8 cellular contexts compared by ENCODE assay signal in genomic region chr18:13611616-13612110, GRCh38.
A peak's percentile ranks its signal among the peaks of the same experiment; 100 is the strongest.
DNase-seq lines count a peak whose midpoint lies in the region; ATAC-seq and TF ChIP-seq lines count a peak whose summit lies in the region.

No MANE protein-coding gene starts in this region.

- no peaks in the 10 kb centered on the region for H3K27me3 Mint-ChIP-seq in T-helper 2 cell treated with Interferon-gamma antibody and Interleukin-4, amounts not matched to agents 5 μg/mL and 100 μg/mL, for 36 hours (ENCODE audit: low read depth)

- H2BK12ac ChIP-seq in neuronal stem cell (ENCODE audit: low read length) = no peak overlapping the region

- H4K91ac ChIP-seq in neuronal stem cell (ENCODE audit: low read depth, low read length, poor library complexity) = no peak overlapping the region

- H4K8ac ChIP-seq in neuronal stem cell (ENCODE audit: low read depth, low read length) = no peak overlapping the region

- H3K36me3 ChIP-seq in neuronal stem cell (replicated peaks in 1 of 2; ENCODE audit: control insufficient read depth in 2 of 2, insufficient read depth in 2 of 2, low read length in 2 of 2) = no peaks in the 10 kb centered on the region

- H3K4me1 Mint-ChIP-seq in T-helper 2 cell treated with Interferon-gamma antibody and Interleukin-4, amounts not matched to agents 5 μg/mL and 100 μg/mL, for 36 hours (ENCODE audit: low read depth) = peaks cover 80% of the 10 kb centered on the region

- peak overlapping the region; percentile 77 for H2AFZ ChIP-seq in neuronal stem cell (ENCODE audit: low read length)

- H3K27me3 ChIP-seq in neuronal stem cell (ENCODE audit: control insufficient read depth in 3 of 3, insufficient read depth in 3 of 3, low read depth in 1 of 3, low read length in 3 of 3) = peaks cover 2 to 47% (median 25%) of the 10 kb centered on the region in 3 experiments

- peak overlapping the region; percentile 58 for H3K14ac ChIP-seq in neuronal stem cell (ENCODE audit: low read length)

- H3K23ac ChIP-seq in neuronal stem cell (ENCODE audit: low read depth, low read length, poor library complexity) = peak overlapping the region; percentile 44

- peaks cover 10% of the 10 kb centered on the region for H3K36me3 Mint-ChIP-seq in T-helper 2 cell treated with Interferon-gamma antibody and Interleukin-4, amounts not matched to agents 5 μg/mL and 100 μg/mL, for 36 hours (ENCODE audit: low read depth)

- no peak overlapping the region for H2BK5ac ChIP-seq in neuronal stem cell (ENCODE audit: low read length)

- no peak overlapping the region for H3K9ac ChIP-seq in neuronal stem cell (ENCODE audit: low read depth, low read length, poor library complexity)

- TF ChIP-seq CTCF in fibroblast of mammary gland (conservative IDR thresholded peaks at IDR 0.05; ENCODE audit: control insufficient read depth, insufficient read depth, low read depth, low read length) = no peak

- no peak overlapping the region for H2AK5ac ChIP-seq in neuronal stem cell (ENCODE audit: low read depth, low read length)

- peak overlapping the region; percentile 62 for H3K4me2 ChIP-seq in neuronal stem cell (ENCODE audit: insufficient read depth, low read length, poor library complexity, severe bottlenecking)

- no peak overlapping the region for H2BK120ac ChIP-seq in neuronal stem cell (ENCODE audit: low read depth, low read length)

- H3K4me3 ChIP-seq in fibroblast of mammary gland (ENCODE audit: control insufficient read depth, low read depth, low read length) (no peak overlapping the region), neuronal stem cell (ENCODE audit: low read length in 2 of 2) (peak overlapping the region in 1 of 2 donors; percentile 70)

- H3K4me3 Mint-ChIP-seq in T-helper 2 cell treated with Interferon-gamma antibody and Interleukin-4, amounts not matched to agents 5 μg/mL and 100 μg/mL, for 36 hours = peak overlapping the region; percentile 84

- no peak overlapping the region for H3K4ac ChIP-seq in neuronal stem cell (ENCODE audit: low read length)

- H3K18ac ChIP-seq in neuronal stem cell (ENCODE audit: low read length) = peak overlapping the region; percentile 86

- H3K27ac ChIP-seq in neuronal stem cell (replicated peaks; ENCODE audit: low read length) = no peak overlapping the region

- peak overlapping the region; percentile 83 for H3K27ac Mint-ChIP-seq in T-helper 2 cell treated with Interferon-gamma antibody and Interleukin-4, amounts not matched to agents 5 μg/mL and 100 μg/mL, for 36 hours

- no peaks in the 10 kb centered on the region for H3K9me3 ChIP-seq in neuronal stem cell (replicated peaks in 1 of 2; ENCODE audit: control insufficient read depth in 2 of 2, insufficient read depth in 1 of 2, low read depth in 1 of 2, low read length in 2 of 2)

- peaks cover 5% of the 10 kb centered on the region for H3K9me3 Mint-ChIP-seq in T-helper 2 cell treated with Interferon-gamma antibody and Interleukin-4, amounts not matched to agents 5 μg/mL and 100 μg/mL, for 36 hours

- DNase-seq in T-helper 2 cell treated with Interferon-gamma antibody and Interleukin-4, amounts not matched to agents 5 μg/mL and 100 μg/mL, for 36 hours (ENCODE audit: low spot score) = peak; percentile 22
- DNase-seq in T-helper 2 cell (no peak), T-helper 9 cell (peak; percentile 14), fibroblast of mammary gland (ENCODE audit: low read depth) (peak; percentile 14), neuronal stem cell (ENCODE audit: low spot score) (peak; percentile 17), SW480 (ENCODE audit: low spot score) (no peak)

- ATAC-seq in HG03039 (IDR thresholded peaks at IDR 0.05; ENCODE audit: unreplicated experiment) (peak; percentile 10), HG03457 (IDR thresholded peaks at IDR 0.05; ENCODE audit: unreplicated experiment) (no peak)

- WGBS in neuronal stem cell (ENCODE audit: extremely low coverage in 2 of 2, insufficient read length in 2 of 2, insufficient replicate concordance in 1 of 2), 2 donors = no CpG with 5 or more reads among the region's 24 CpGs

- H2BK15ac ChIP-seq in neuronal stem cell (ENCODE audit: low read length) = no peak overlapping the region

- H3K79me1 ChIP-seq in neuronal stem cell (ENCODE audit: low read depth, low read length) = no peaks in the 10 kb centered on the region

- H3K4me1 ChIP-seq in neuronal stem cell (ENCODE audit: control insufficient read depth in 2 of 2, insufficient read depth in 1 of 2, low read depth in 1 of 2, low read length in 2 of 2) = peaks cover 15% of the 10 kb centered on the region in 2 donors

Comparison
In these comparisons a context has a peak if more than half of its experiments do, and no peak if none do; other contexts are left out.
1. DNase-seq: peak in T-helper 2 cell treated with Interferon-gamma antibody and Interleukin-4, amounts not matched to agents 5 μg/mL and 100 μg/mL, for 36 hours (single experiment), T-helper 9 cell (single experiment), fibroblast of mammary gland (single experiment) and neuronal stem cell (single experiment); none in T-helper 2 cell (0 of 5) and SW480 (single experiment).